1 cellular context compared by ENCODE assay signal in the genomic region with DNA sequence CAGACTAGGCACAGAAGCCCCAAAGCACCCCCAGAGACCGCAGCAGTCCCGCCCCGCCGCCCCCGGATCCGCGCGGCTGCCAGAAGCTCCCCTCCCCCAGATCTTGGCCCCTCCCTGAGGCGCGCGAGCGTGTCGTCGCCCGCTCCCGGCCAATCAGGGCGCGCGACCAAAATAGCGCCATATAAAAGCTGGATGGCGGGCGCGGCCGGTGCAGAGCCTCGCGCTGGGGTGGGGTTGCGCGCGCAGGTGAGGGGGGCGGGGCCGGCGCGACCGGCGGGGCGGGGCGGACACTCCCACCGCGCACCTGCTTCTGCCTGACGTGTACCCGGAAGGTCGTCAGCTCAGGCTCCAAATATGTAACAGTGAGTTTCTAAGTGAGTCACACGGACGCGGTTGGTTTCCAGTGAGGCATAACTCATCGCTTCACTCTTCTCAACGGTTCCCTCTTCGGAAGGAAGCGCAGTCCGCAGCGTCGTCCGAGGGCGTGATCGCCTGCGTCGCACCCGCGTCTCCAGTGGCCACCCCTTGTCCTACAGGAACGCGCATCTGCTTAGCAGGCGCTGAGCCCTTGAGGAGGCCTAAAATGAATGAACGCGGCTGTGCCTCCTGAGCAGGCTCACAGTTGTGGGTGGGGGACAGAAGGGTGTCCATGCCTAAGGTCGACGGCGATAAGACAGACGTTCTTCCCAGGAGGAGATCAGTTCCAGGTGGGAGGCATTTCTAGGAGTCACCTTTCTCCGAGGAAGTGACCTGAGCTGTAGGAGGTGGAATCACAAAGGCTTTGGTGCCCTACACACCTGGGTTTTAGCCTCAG.
TF ChIP-seq lines count a peak whose summit lies in the region.

No MANE protein-coding gene starts in this region.

TF ChIP-seq in GM12878, 131 proteins besides CTCF, POLR2A, EP300 and RAD21 (continued from another document and continues in another):
- TF ChIP-seq, protein P1, sequence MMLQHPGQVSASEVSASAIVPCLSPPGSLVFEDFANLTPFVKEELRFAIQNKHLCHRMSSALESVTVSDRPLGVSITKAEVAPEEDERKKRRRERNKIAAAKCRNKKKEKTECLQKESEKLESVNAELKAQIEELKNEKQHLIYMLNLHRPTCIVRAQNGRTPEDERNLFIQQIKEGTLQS (IDR thresholded peaks at IDR 0.05; ENCODE audit: borderline replicate concordance, extremely low read depth, low read depth, low read length), result no peak
- TF ChIP-seq ZNF207 (IDR thresholded peaks at IDR 0.05; ENCODE audit: borderline replicate concordance) (peak; percentile 71; the same call in 1 of the 2 replicates), NBN (IDR thresholded peaks at IDR 0.05) (peak; percentile 88), POLR2AphosphoS2 (IDR thresholded peaks at IDR 0.05; ENCODE audit: low read depth, low read length) (peak; percentile 57; the same call in 1 of the 2 replicates), HCFC1 (IDR thresholded peaks at IDR 0.05; ENCODE audit: low read length) (no peak; the same call in 1 of the 2 replicates), TBL1XR1 (IDR thresholded peaks at IDR 0.05; ENCODE audit: low read depth, low read length) (no peak), CREM (IDR thresholded peaks at IDR 0.05; ENCODE audit: low read depth) (peak; percentile 77; the same call in 1 of the 2 replicates), SUPT20H (IDR thresholded peaks at IDR 0.05; ENCODE audit: borderline replicate concordance, control insufficient read depth, low read depth, low read length) (no peak), FOXM1 (IDR thresholded peaks at IDR 0.05; ENCODE audit: low read depth, low read length) (no peak), ATF7 (IDR thresholded peaks at IDR 0.05; ENCODE audit: low read depth) (peak; percentile 75), PML (IDR thresholded peaks at IDR 0.05; ENCODE audit: low read length) (peak; percentile 80; the same call in 1 of the 2 replicates), MTA3 (IDR thresholded peaks at IDR 0.05; ENCODE audit: borderline replicate concordance, low read length) (no peak), SMC3 (IDR thresholded peaks at IDR 0.05; ENCODE audit: borderline replicate concordance, low read length) (0 out of 2 replicates have a peak, but pooled peaks have one; percentile 10), SP1 (IDR thresholded peaks at IDR 0.05; ENCODE audit: low read depth, low read length) (peak; percentile 50), ZNF622 (IDR thresholded peaks at IDR 0.05) (no peak), IKZF2 (IDR thresholded peaks at IDR 0.05) (peak; percentile 79 to 83), RUNX3 (IDR thresholded peaks at IDR 0.05; ENCODE audit: low read length) (peak; percentile 41), BACH1 (IDR thresholded peaks at IDR 0.05; ENCODE audit: borderline replicate concordance) (peak; percentile 42; the same call in 1 of the 2 replicates), SPI1 (IDR thresholded peaks at IDR 0.05; ENCODE audit: borderline replicate concordance, insufficient read depth, low read depth, low read length) (peak; percentile 47; the same call in 1 of the 2 replicates), KDM1A (IDR thresholded peaks at IDR 0.05; ENCODE audit: borderline replicate concordance) (no peak), RB1 (IDR thresholded peaks at IDR 0.05; ENCODE audit: borderline replicate concordance) (peak; percentile 62; the same call in 1 of the 2 replicates), POLR2AphosphoS5 (IDR thresholded peaks at IDR 0.05; ENCODE audit: low read length) (peak; percentile 91), BHLHE40 (IDR thresholded peaks at IDR 0.05; ENCODE audit: borderline replicate concordance in 1 of 2, low read depth in 2 of 2, low read length in 1 of 2) (peak; percentile 58 to 82; a peak in 3 of 4 replicates), BMI1 (IDR thresholded peaks at IDR 0.05; ENCODE audit: borderline replicate concordance) (no peak), EED (IDR thresholded peaks at IDR 0.05; ENCODE audit: low read depth) (peak; percentile 89), MTA2 (IDR thresholded peaks at IDR 0.05; ENCODE audit: low read depth) (peak; percentile 72; the same call in 1 of the 2 replicates), ZZZ3 (IDR thresholded peaks at IDR 0.05; ENCODE audit: control insufficient read depth, insufficient read length, low read depth) (no peak), ESRRA (IDR thresholded peaks at IDR 0.05; ENCODE audit: low read length) (no peak)
- TF ChIP-seq, protein P2, sequence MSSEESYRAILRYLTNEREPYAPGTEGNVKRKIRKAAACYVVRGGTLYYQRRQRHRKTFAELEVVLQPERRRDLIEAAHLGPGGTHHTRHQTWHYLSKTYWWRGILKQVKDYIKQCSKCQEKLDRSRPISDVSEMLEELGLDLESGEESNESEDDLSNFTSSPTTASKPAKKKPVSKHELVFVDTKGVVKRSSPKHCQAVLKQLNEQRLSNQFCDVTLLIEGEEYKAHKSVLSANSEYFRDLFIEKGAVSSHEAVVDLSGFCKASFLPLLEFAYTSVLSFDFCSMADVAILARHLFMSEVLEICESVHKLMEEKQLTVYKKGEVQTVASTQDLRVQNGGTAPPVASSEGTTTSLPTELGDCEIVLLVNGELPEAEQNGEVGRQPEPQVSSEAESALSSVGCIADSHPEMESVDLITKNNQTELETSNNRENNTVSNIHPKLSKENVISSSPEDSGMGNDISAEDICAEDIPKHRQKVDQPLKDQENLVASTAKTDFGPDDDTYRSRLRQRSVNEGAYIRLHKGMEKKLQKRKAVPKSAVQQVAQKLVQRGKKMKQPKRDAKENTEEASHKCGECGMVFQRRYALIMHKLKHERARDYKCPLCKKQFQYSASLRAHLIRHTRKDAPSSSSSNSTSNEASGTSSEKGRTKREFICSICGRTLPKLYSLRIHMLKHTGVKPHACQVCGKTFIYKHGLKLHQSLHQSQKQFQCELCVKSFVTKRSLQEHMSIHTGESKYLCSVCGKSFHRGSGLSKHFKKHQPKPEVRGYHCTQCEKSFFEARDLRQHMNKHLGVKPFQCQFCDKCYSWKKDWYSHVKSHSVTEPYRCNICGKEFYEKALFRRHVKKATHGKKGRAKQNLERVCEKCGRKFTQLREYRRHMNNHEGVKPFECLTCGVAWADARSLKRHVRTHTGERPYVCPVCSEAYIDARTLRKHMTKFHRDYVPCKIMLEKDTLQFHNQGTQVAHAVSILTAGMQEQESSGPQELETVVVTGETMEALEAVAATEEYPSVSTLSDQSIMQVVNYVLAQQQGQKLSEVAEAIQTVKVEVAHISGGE (CRISPR knock-in tag; IDR thresholded peaks at IDR 0.05), result no peak
- TF ChIP-seq, protein P3, sequence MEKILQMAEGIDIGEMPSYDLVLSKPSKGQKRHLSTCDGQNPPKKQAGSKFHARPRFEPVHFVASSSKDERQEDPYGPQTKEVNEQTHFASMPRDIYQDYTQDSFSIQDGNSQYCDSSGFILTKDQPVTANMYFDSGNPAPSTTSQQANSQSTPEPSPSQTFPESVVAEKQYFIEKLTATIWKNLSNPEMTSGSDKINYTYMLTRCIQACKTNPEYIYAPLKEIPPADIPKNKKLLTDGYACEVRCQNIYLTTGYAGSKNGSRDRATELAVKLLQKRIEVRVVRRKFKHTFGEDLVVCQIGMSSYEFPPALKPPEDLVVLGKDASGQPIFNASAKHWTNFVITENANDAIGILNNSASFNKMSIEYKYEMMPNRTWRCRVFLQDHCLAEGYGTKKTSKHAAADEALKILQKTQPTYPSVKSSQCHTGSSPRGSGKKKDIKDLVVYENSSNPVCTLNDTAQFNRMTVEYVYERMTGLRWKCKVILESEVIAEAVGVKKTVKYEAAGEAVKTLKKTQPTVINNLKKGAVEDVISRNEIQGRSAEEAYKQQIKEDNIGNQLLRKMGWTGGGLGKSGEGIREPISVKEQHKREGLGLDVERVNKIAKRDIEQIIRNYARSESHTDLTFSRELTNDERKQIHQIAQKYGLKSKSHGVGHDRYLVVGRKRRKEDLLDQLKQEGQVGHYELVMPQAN (conservative IDR thresholded peaks at IDR 0.05), result no peak
- TF ChIP-seq, protein P4, sequence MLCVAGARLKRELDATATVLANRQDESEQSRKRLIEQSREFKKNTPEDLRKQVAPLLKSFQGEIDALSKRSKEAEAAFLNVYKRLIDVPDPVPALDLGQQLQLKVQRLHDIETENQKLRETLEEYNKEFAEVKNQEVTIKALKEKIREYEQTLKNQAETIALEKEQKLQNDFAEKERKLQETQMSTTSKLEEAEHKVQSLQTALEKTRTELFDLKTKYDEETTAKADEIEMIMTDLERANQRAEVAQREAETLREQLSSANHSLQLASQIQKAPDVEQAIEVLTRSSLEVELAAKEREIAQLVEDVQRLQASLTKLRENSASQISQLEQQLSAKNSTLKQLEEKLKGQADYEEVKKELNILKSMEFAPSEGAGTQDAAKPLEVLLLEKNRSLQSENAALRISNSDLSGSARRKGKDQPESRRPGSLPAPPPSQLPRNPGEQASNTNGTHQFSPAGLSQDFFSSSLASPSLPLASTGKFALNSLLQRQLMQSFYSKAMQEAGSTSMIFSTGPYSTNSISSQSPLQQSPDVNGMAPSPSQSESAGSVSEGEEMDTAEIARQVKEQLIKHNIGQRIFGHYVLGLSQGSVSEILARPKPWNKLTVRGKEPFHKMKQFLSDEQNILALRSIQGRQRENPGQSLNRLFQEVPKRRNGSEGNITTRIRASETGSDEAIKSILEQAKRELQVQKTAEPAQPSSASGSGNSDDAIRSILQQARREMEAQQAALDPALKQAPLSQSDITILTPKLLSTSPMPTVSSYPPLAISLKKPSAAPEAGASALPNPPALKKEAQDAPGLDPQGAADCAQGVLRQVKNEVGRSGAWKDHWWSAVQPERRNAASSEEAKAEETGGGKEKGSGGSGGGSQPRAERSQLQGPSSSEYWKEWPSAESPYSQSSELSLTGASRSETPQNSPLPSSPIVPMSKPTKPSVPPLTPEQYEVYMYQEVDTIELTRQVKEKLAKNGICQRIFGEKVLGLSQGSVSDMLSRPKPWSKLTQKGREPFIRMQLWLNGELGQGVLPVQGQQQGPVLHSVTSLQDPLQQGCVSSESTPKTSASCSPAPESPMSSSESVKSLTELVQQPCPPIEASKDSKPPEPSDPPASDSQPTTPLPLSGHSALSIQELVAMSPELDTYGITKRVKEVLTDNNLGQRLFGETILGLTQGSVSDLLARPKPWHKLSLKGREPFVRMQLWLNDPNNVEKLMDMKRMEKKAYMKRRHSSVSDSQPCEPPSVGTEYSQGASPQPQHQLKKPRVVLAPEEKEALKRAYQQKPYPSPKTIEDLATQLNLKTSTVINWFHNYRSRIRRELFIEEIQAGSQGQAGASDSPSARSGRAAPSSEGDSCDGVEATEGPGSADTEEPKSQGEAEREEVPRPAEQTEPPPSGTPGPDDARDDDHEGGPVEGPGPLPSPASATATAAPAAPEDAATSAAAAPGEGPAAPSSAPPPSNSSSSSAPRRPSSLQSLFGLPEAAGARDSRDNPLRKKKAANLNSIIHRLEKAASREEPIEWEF (IDR thresholded peaks at IDR 0.05; ENCODE audit: insufficient replicate concordance, low read depth, low read length), result no peak
- TF ChIP-seq, protein P5, sequence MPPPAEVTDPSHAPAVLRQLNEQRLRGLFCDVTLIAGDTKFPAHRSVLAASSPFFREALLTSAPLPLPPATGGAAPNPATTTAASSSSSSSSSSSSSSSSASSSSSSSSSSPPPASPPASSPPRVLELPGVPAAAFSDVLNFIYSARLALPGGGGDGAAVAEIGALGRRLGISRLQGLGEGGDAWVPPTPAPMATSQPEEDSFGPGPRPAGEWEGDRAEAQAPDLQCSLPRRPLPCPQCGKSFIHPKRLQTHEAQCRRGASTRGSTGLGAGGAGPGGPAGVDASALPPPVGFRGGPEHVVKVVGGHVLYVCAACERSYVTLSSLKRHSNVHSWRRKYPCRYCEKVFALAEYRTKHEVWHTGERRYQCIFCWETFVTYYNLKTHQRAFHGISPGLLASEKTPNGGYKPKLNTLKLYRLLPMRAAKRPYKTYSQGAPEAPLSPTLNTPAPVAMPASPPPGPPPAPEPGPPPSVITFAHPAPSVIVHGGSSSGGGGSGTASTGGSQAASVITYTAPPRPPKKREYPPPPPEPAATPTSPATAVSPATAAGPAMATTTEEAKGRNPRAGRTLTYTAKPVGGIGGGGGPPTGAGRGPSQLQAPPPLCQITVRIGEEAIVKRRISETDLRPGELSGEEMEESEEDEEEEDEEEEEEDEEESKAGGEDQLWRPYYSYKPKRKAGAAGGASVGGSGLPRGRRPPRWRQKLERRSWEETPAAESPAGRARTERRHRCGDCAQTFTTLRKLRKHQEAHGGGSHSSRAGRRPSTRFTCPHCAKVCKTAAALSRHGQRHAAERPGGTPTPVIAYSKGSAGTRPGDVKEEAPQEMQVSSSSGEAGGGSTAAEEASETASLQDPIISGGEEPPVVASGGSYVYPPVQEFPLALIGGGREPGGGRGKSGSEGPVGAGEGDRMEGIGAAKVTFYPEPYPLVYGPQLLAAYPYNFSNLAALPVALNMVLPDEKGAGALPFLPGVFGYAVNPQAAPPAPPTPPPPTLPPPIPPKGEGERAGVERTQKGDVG (CRISPR knock-in tag; IDR thresholded peaks at IDR 0.05), result no peak
- TF ChIP-seq, protein P6, sequence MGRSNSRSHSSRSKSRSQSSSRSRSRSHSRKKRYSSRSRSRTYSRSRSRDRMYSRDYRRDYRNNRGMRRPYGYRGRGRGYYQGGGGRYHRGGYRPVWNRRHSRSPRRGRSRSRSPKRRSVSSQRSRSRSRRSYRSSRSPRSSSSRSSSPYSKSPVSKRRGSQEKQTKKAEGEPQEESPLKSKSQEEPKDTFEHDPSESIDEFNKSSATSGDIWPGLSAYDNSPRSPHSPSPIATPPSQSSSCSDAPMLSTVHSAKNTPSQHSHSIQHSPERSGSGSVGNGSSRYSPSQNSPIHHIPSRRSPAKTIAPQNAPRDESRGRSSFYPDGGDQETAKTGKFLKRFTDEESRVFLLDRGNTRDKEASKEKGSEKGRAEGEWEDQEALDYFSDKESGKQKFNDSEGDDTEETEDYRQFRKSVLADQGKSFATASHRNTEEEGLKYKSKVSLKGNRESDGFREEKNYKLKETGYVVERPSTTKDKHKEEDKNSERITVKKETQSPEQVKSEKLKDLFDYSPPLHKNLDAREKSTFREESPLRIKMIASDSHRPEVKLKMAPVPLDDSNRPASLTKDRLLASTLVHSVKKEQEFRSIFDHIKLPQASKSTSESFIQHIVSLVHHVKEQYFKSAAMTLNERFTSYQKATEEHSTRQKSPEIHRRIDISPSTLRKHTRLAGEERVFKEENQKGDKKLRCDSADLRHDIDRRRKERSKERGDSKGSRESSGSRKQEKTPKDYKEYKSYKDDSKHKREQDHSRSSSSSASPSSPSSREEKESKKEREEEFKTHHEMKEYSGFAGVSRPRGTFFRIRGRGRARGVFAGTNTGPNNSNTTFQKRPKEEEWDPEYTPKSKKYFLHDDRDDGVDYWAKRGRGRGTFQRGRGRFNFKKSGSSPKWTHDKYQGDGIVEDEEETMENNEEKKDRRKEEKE (IDR thresholded peaks at IDR 0.05), result no peak
- TF ChIP-seq, protein P7, sequence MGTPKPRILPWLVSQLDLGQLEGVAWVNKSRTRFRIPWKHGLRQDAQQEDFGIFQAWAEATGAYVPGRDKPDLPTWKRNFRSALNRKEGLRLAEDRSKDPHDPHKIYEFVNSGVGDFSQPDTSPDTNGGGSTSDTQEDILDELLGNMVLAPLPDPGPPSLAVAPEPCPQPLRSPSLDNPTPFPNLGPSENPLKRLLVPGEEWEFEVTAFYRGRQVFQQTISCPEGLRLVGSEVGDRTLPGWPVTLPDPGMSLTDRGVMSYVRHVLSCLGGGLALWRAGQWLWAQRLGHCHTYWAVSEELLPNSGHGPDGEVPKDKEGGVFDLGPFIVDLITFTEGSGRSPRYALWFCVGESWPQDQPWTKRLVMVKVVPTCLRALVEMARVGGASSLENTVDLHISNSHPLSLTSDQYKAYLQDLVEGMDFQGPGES (IDR thresholded peaks at IDR 0.05), result no peak
- TF ChIP-seq, protein P8, sequence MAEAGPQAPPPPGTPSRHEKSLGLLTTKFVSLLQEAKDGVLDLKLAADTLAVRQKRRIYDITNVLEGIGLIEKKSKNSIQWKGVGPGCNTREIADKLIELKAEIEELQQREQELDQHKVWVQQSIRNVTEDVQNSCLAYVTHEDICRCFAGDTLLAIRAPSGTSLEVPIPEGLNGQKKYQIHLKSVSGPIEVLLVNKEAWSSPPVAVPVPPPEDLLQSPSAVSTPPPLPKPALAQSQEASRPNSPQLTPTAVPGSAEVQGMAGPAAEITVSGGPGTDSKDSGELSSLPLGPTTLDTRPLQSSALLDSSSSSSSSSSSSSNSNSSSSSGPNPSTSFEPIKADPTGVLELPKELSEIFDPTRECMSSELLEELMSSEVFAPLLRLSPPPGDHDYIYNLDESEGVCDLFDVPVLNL (IDR thresholded peaks at IDR 0.05; ENCODE audit: low read depth, low read length), result no peak
